ENCODE assay signal across 1 cellular context in the genomic region with DNA sequence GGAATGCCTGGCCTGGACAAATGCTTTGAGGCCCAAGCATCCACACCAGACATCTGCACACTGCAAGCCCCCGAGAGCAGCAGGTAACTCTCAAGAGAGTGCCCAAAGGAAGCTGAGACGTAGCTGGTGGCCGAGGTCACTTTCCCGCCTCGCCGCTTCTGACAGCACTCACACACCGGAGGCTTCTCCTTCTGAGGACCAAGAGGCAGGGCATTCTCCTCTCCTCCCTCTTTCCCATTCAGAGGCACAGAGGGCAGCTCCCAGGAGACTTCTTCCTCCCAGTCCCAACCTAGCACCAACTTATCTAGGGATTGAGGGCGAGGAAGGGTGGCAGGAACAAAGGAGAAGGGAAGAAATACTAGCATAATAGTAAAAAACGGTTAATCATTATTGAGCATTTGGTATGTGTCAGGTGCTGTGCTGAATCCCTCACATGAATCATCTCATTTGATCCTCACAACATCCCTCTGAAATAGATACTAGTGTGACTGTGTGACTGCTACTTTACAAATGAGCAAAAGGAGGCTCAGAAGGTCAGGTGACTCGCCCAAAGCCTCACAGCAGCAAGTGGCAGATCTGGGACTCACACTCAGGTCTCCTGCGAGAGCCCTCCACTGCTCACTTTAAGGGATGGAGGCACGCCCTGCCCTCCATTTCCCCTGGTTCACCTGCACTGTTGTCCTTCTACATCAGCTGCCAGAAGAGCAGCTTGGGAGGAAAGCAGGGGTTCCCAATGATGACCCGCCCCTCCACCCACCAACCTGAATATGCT.
TF ChIP-seq lines count a peak whose summit lies in the region.

No MANE protein-coding gene starts in this region.

TF ChIP-seq in WTC11, 78 proteins besides CTCF, POLR2A, EP300 and RAD21 (continued from another document):
- TF ChIP-seq, protein P1, sequence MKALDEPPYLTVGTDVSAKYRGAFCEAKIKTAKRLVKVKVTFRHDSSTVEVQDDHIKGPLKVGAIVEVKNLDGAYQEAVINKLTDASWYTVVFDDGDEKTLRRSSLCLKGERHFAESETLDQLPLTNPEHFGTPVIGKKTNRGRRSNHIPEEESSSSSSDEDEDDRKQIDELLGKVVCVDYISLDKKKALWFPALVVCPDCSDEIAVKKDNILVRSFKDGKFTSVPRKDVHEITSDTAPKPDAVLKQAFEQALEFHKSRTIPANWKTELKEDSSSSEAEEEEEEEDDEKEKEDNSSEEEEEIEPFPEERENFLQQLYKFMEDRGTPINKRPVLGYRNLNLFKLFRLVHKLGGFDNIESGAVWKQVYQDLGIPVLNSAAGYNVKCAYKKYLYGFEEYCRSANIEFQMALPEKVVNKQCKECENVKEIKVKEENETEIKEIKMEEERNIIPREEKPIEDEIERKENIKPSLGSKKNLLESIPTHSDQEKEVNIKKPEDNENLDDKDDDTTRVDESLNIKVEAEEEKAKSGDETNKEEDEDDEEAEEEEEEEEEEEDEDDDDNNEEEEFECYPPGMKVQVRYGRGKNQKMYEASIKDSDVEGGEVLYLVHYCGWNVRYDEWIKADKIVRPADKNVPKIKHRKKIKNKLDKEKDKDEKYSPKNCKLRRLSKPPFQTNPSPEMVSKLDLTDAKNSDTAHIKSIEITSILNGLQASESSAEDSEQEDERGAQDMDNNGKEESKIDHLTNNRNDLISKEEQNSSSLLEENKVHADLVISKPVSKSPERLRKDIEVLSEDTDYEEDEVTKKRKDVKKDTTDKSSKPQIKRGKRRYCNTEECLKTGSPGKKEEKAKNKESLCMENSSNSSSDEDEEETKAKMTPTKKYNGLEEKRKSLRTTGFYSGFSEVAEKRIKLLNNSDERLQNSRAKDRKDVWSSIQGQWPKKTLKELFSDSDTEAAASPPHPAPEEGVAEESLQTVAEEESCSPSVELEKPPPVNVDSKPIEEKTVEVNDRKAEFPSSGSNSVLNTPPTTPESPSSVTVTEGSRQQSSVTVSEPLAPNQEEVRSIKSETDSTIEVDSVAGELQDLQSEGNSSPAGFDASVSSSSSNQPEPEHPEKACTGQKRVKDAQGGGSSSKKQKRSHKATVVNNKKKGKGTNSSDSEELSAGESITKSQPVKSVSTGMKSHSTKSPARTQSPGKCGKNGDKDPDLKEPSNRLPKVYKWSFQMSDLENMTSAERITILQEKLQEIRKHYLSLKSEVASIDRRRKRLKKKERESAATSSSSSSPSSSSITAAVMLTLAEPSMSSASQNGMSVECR (CRISPR knock-in tag; IDR thresholded peaks at IDR 0.05; ENCODE audit: borderline replicate concordance): no peak
- no peak for TF ChIP-seq CBFB (CRISPR knock-in tag; IDR thresholded peaks at IDR 0.05; ENCODE audit: low read depth)
